Comparison of ENCODE assay signal across 16 cellular contexts in the genomic region with DNA sequence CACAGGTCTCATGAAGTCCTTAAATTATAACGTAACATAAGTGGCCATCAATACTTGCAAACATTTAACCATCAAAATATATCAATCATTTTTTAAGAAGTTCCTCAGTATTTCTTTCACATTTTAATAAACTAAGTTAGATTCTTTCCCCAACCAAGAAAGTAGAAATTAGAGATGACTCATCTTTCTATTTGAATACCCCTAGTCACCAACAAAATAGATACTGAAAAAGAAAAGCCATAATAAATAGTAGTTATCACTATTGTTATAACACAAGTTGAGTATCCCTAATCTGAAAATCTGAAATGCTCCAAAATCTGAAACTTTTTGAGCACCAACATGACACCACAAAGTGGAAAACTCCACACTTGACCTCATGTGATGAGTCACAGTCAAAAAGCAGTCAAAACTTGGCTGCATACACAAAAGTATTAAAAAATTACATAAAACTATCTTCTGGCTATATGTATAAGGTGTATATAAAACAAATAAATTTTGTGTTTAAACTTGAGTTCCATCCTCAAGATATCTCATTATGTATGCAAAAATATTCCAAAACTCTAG. TPM values are rescaled to one million over a fixed set of nuclear protein-coding genes. Genes with fewer than 3 reads are reported as not detected.
A peak's percentile ranks its signal among the peaks of the same experiment; 100 is the strongest.
DNase-seq lines count a peak whose midpoint lies in the region; ATAC-seq and TF ChIP-seq lines count a peak whose summit lies in the region.
"Had no signal": no experiment of that assay in that cellular context is flagged by ENCODE, and none has a peak within 500 bp of the region (broad histone marks: within the 10 kb centered on the region; RNA-seq: fewer than 3 reads in every experiment).

No MANE protein-coding gene starts in this region.

- peak overlapping the region; percentile 77 for H3K4me3 ChIP-seq in Loucy (ENCODE audit: low read length, poor library complexity, severe bottlenecking)
- H3K4me3 ChIP-seq in fibroblast of pulmonary artery (replicated peaks; ENCODE audit: low read depth, low read length), result no peak overlapping the region
- no peak overlapping the region for H3K4me3 ChIP-seq in SJCRH30
- no peak overlapping the region for H3K4me3 ChIP-seq in heart left ventricle
- H3K4me3 ChIP-seq: coronary artery, esophagus muscularis mucosa had no signal

- H3K4me3 Mint-ChIP-seq in activated CD4-positive, alpha-beta T cell treated with anti-CD3 and anti-CD28 coated beads for 36 hours, result no peak overlapping the region

- no peak overlapping the region for H3K9ac ChIP-seq in Loucy (ENCODE audit: low read depth, low read length, poor library complexity, severe bottlenecking)
- H3K9ac ChIP-seq: parathyroid adenoma had no signal

- peak; percentile 37 for DNase-seq in activated CD4-positive, alpha-beta T cell treated with anti-CD3 and anti-CD28 coated beads for 36 hours
- DNase-seq in activated CD4-positive, alpha-beta T cell treated with anti-CD3 and anti-CD28 coated beads, Interleukin-2, amount 50 U/mL, for 1 hour, result no peak
- peak; percentile 13 for DNase-seq in fibroblast of pulmonary artery (ENCODE audit: low read depth)
- DNase-seq in GM19240 (ENCODE audit: insufficient read length, low spot score), result no peak
- DNase-seq in SJCRH30, result no peak
- no peak for DNase-seq in heart left ventricle
- DNase-seq: COR-L47; midbrain; NCI-H2029; NK-92 treated with Interleukin-12 subunit alpha and Interleukin-12 subunit beta, amount 100 ng/mL, for 24 hours; stimulated activated CD8-positive, alpha-beta memory T cell treated with anti-CD3 and anti-CD28 coated beads, Interleukin-4, amount 100 ng/mL, for 48 hours had no signal

- H4K20me1 ChIP-seq in Loucy (ENCODE audit: insufficient read depth, low read length, poor library complexity, severe bottlenecking), result peaks cover 20% of the 10 kb centered on the region

- peak; percentile 28 for ATAC-seq in activated CD4-positive, alpha-beta T cell treated with anti-CD3 and anti-CD28 coated beads for 36 hours
- peak; percentile 31 for ATAC-seq in GM18861 (IDR thresholded peaks at IDR 0.05; ENCODE audit: unreplicated experiment)
- no peak for ATAC-seq in heart left ventricle

- POLR2A ChIA-PET in activated CD4-positive, alpha-beta T cell treated with anti-CD3 and anti-CD28 coated beads for 36 hours (lab: Charles Lee), result no interaction called here

- peak overlapping the region; percentile 7 for H3K27ac Mint-ChIP-seq in activated CD4-positive, alpha-beta T cell treated with anti-CD3 and anti-CD28 coated beads for 36 hours

- H3K36me3 Mint-ChIP-seq in activated CD4-positive, alpha-beta T cell treated with anti-CD3 and anti-CD28 coated beads for 36 hours (ENCODE audit: low read depth), result peaks cover 37% of the 10 kb centered on the region

- H3K9me3 Mint-ChIP-seq in activated CD4-positive, alpha-beta T cell treated with anti-CD3 and anti-CD28 coated beads for 36 hours (ENCODE audit: low read depth), result no peaks in the 10 kb centered on the region

- H3K79me2 ChIP-seq in Loucy (ENCODE audit: insufficient read depth, low read length), result peaks cover 45% of the 10 kb centered on the region
- H3K79me2 ChIP-seq: parathyroid adenoma had no signal

- CTCF ChIA-PET in activated CD4-positive, alpha-beta T cell treated with anti-CD3 and anti-CD28 coated beads for 36 hours (lab: Charles Lee), result interaction anchor here (2.1 kb wide), 1 partner anchor 22 kb away, joined by 10 read pairs; no protein-coding TSS in a partner anchor

- H3K4me1 ChIP-seq in Loucy (ENCODE audit: insufficient read depth, low read length, poor library complexity, severe bottlenecking) (peaks cover 52% of the 10 kb centered on the region), SJCRH30 (peaks cover 17% of the 10 kb centered on the region), heart left ventricle (peaks cover 7 to 46% (median 20%) of the 10 kb centered on the region in 12 donors)

- H3K9me3 ChIP-seq in Loucy (ENCODE audit: insufficient read depth, low read depth, low read length) (no peaks in the 10 kb centered on the region), SJCRH30 (replicated peaks) (no peaks in the 10 kb centered on the region), heart left ventricle (no peaks in the 10 kb centered on the region)
- H3K9me3 ChIP-seq: esophagus muscularis mucosa had no signal

- intact Hi-C loops in activated CD4-positive, alpha-beta T cell treated with anti-CD3 and anti-CD28 coated beads for 36 hours (cut with DNase I, micrococcal nuclease), result loop anchor here (1.0 to 10.0 kb wide), 3 partner anchors 210 to 1260 kb away; a partner anchor contains a TSS
- intact Hi-C loops in heart left ventricle (cut with DNase I), result loop anchor here in 1 of 10 donors (10.0 kb wide), 2 partner anchors 210 to 240 kb away; no protein-coding TSS in a partner anchor

- H3K36me3 ChIP-seq in Loucy (ENCODE audit: insufficient read depth, low read length) (peaks cover 18% of the 10 kb centered on the region), SJCRH30 (peaks cover 2% of the 10 kb centered on the region; the same call in 1 of the 2 replicates), heart left ventricle (peaks cover 0 to 46% (median 33%) of the 10 kb centered on the region in 9 donors)

- H3K27me3 Mint-ChIP-seq in activated CD4-positive, alpha-beta T cell treated with anti-CD3 and anti-CD28 coated beads for 36 hours, result peaks cover under 1% of the 10 kb centered on the region

- H3K4me1 Mint-ChIP-seq in activated CD4-positive, alpha-beta T cell treated with anti-CD3 and anti-CD28 coated beads for 36 hours, result peaks cover 52% of the 10 kb centered on the region

- no peaks in the 10 kb centered on the region for H3K9me2 ChIP-seq in Loucy (replicated peaks; ENCODE audit: low read depth, low read length)

- no peak for TF ChIP-seq POLR2A in heart left ventricle (IDR thresholded peaks at IDR 0.05)

- H3K4me2 ChIP-seq in Loucy (ENCODE audit: low read depth, low read length, poor library complexity, severe bottlenecking), result peak overlapping the region; percentile 92

- WGBS in heart left ventricle, 4 donors, result 94 to 97% (median 96%) methylated on average over 1 of the region's 1 CpG

- peaks cover 9% of the 10 kb centered on the region; the same call in 1 of the 2 replicates for H3F3A ChIP-seq in Loucy (ENCODE audit: low read depth)

- H3K27ac ChIP-seq in SJCRH30 (no peak overlapping the region), heart left ventricle (no peak overlapping the region)
- H3K27ac ChIP-seq: coronary artery, esophagus muscularis mucosa, parathyroid adenoma had no signal

- TF ChIP-seq CTCF in Loucy (conservative IDR thresholded peaks at IDR 0.05; ENCODE audit: low read length) (no peak), fibroblast of pulmonary artery (IDR thresholded peaks at IDR 0.05; ENCODE audit: low read length, missing control alignments) (no peak), heart left ventricle (IDR thresholded peaks at IDR 0.05) (no peak)

- no peaks in the 10 kb centered on the region for H3K27me3 ChIP-seq in Loucy (ENCODE audit: insufficient read depth, low read length, poor library complexity, severe bottlenecking)
- H3K27me3 ChIP-seq in SJCRH30, result no peaks in the 10 kb centered on the region
- no peaks in the 10 kb centered on the region for H3K27me3 ChIP-seq in heart left ventricle
- H3K27me3 ChIP-seq: esophagus muscularis mucosa had no signal

- H2AFZ ChIP-seq in Loucy (ENCODE audit: low read length), result no peak overlapping the region
- H2AFZ ChIP-seq: parathyroid adenoma had no signal

RNA-seq across cellular contexts. Expression of a gene that starts 3.7 kb away (rescaled TPM):
- total RNA-seq in activated CD4-positive, alpha-beta T cell treated with anti-CD3 and anti-CD28 coated beads for 36 hours, result 10 to 100 TPM; 26.4 to 31.3 TPM
- 14.0 and 14.1 TPM in 2 replicates for total RNA-seq in SJCRH30 (2014; rRNA removed; shearing (Covaris generic))
- 10 to 100 TPM; 13.6 to 26.0 (median 19.9) TPM for total RNA-seq in heart left ventricle
- polyA plus RNA-seq in heart left ventricle, result 10 to 100 TPM in 1 of 2 donors, 1 to 10 TPM in 1; 7.2 to 24.9 TPM

RNA-seq across cellular contexts. Expression of a gene that starts 43.3 kb away (rescaled TPM):
- under 1 TPM in 1 of 2 experiments, not detected in 1; 0.07 TPM for total RNA-seq in activated CD4-positive, alpha-beta T cell treated with anti-CD3 and anti-CD28 coated beads for 36 hours
- 7.0 and 7.2 TPM in 2 replicates for total RNA-seq in SJCRH30 (2014; rRNA removed; shearing (Covaris generic))
- 10 to 100 TPM; 12.7 to 35.2 (median 17.7) TPM for total RNA-seq in heart left ventricle
- polyA plus RNA-seq in heart left ventricle, result 1 to 10 TPM; 3.4 to 5.1 TPM

Comparison
In these comparisons a context has a peak if more than half of its experiments do, and no peak if none do; other contexts are left out.
1. DNase-seq: peak in activated CD4-positive, alpha-beta T cell treated with anti-CD3 and anti-CD28 coated beads for 36 hours (single experiment) and fibroblast of pulmonary artery (single experiment); none in activated CD4-positive, alpha-beta T cell treated with anti-CD3 and anti-CD28 coated beads, Interleukin-2, amount 50 U/mL, for 1 hour (single experiment), GM19240 (single experiment), SJCRH30 (0 of 2) and heart left ventricle (0 of 5).
2. ATAC-seq: peak in activated CD4-positive, alpha-beta T cell treated with anti-CD3 and anti-CD28 coated beads for 36 hours (single experiment) and GM18861 (single experiment); none in heart left ventricle (0 of 4).